Comparison of ENCODE assay signal across 1 cellular context in genomic region chr16:642189-643049, GRCh38.
TF ChIP-seq lines count a peak whose summit lies in the region.

No MANE protein-coding gene starts in this region.

TF ChIP-seq in K562, 482 proteins besides CTCF, POLR2A, EP300 and RAD21 (continued from another document and continues in another):
- no peak for TF ChIP-seq ZNF407 (IDR thresholded peaks at IDR 0.05; ENCODE audit: low read depth)
- no peak for TF ChIP-seq ZNF408 (CRISPR knock-in tag; IDR thresholded peaks at IDR 0.05; ENCODE audit: low read depth)
- peak; percentile 83 for TF ChIP-seq ZNF740 (CRISPR knock-in tag; IDR thresholded peaks at IDR 0.05)
- TF ChIP-seq ZNF740 (tag; IDR thresholded peaks at IDR 0.05) = peak in 1 of 2 experiments; percentile 70; a peak in 2 of 4 replicates
- TF ChIP-seq MAFG (tag; conservative IDR thresholded peaks at IDR 0.05) = no peak
- peak; percentile 18; the same call in 1 of the 2 replicates for TF ChIP-seq ZC3H4 (CRISPR knock-in tag; IDR thresholded peaks at IDR 0.05; ENCODE audit: borderline replicate concordance)
- TF ChIP-seq MAX (CRISPR knock-in tag; IDR thresholded peaks at IDR 0.05) = peak; percentile 33; the same call in 1 of the 2 replicates
- peak; percentile 71 for TF ChIP-seq USF2 (CRISPR knock-in tag; IDR thresholded peaks at IDR 0.05)
- no peak for TF ChIP-seq ZNF212 (CRISPR knock-in tag; IDR thresholded peaks at IDR 0.05)
- TF ChIP-seq ZBTB1 (CRISPR knock-in tag; IDR thresholded peaks at IDR 0.05; ENCODE audit: borderline replicate concordance, low read depth) = peak; percentile 11; the same call in 1 of the 2 replicates
- TF ChIP-seq ZNF232 (CRISPR knock-in tag; IDR thresholded peaks at IDR 0.05) = peak; percentile 65
- no peak for TF ChIP-seq TAF7 (tag; IDR thresholded peaks at IDR 0.05)
- no peak for TF ChIP-seq ZNF12 (CRISPR knock-in tag; IDR thresholded peaks at IDR 0.05)
- no peak for TF ChIP-seq KAT8 (IDR thresholded peaks at IDR 0.05; ENCODE audit: low read depth)
- TF ChIP-seq BCOR (IDR thresholded peaks at IDR 0.05) = no peak
- peak; percentile 77 for TF ChIP-seq ZFX (CRISPR knock-in tag; IDR thresholded peaks at IDR 0.05)
- no peak for TF ChIP-seq FUS (optimal IDR thresholded peaks at IDR 0.05; ENCODE audit: low read depth, low read length)
- 0 out of 2 replicates have a peak, but pooled peaks have one; percentile 68 for TF ChIP-seq PRMT5 (CRISPR knock-in tag; IDR thresholded peaks at IDR 0.05)
- peak; percentile 56 for TF ChIP-seq USF1 (CRISPR knock-in tag; IDR thresholded peaks at IDR 0.05)
- TF ChIP-seq CHD1 (IDR thresholded peaks at IDR 0.05; ENCODE audit: low read length) = peak; percentile 72
- TF ChIP-seq ATF1 (CRISPR knock-in tag; IDR thresholded peaks at IDR 0.05) = no peak
- 0 out of 2 replicates have a peak, but pooled peaks have one; percentile 40 for TF ChIP-seq ATF1 (tag; IDR thresholded peaks at IDR 0.05)
- TF ChIP-seq ZNF507 (tag; conservative IDR thresholded peaks at IDR 0.05) = no peak
- peak; percentile 48; the same call in 1 of the 2 replicates for TF ChIP-seq ZBTB33 (CRISPR knock-in tag; IDR thresholded peaks at IDR 0.05)
- TF ChIP-seq THAP7 (CRISPR knock-in tag; IDR thresholded peaks at IDR 0.05) = no peak
- TF ChIP-seq RBM39 (optimal IDR thresholded peaks at IDR 0.05; ENCODE audit: low read depth, low read length) = no peak
- no peak for TF ChIP-seq POU5F1 (IDR thresholded peaks at IDR 0.05; ENCODE audit: borderline replicate concordance, low read depth, low read length, partially characterized antibody)
- TF ChIP-seq PPARD (CRISPR knock-in tag; IDR thresholded peaks at IDR 0.05) = no peak
- TF ChIP-seq MBD1 (CRISPR knock-in tag; IDR thresholded peaks at IDR 0.05) = no peak
- no peak for TF ChIP-seq PKNOX1 (IDR thresholded peaks at IDR 0.05)
- 0 out of 2 replicates have a peak, but pooled peaks have one; percentile 23 for TF ChIP-seq FOXP1 (CRISPR knock-in tag; IDR thresholded peaks at IDR 0.05)
- no peak for TF ChIP-seq TBL1XR1 (IDR thresholded peaks at IDR 0.05; ENCODE audit: low read length in 2 of 2)
- TF ChIP-seq ZNF431 (CRISPR knock-in tag; IDR thresholded peaks at IDR 0.05) = no peak
- TF ChIP-seq TFE3 (CRISPR knock-in tag; IDR thresholded peaks at IDR 0.05) = no peak
- TF ChIP-seq MAFK (IDR thresholded peaks at IDR 0.05; ENCODE audit: low read length) = no peak
- no peak for TF ChIP-seq GTF3C2 (IDR thresholded peaks at IDR 0.05; ENCODE audit: borderline replicate concordance, extremely low read depth, insufficient read length)
- no peak for TF ChIP-seq EZH2 (IDR thresholded peaks at IDR 0.05; ENCODE audit: borderline replicate concordance, low read depth, low read length)
- 0 out of 2 replicates have a peak, but pooled peaks have one; percentile 36 for TF ChIP-seq SAFB (IDR thresholded peaks at IDR 0.05; ENCODE audit: borderline replicate concordance, low read depth, low read length)
- no peak for TF ChIP-seq SRSF3 (IDR thresholded peaks at IDR 0.05; ENCODE audit: insufficient read depth, low read length)
